ENCODE assay signal across 1 cellular context in the genomic region with DNA sequence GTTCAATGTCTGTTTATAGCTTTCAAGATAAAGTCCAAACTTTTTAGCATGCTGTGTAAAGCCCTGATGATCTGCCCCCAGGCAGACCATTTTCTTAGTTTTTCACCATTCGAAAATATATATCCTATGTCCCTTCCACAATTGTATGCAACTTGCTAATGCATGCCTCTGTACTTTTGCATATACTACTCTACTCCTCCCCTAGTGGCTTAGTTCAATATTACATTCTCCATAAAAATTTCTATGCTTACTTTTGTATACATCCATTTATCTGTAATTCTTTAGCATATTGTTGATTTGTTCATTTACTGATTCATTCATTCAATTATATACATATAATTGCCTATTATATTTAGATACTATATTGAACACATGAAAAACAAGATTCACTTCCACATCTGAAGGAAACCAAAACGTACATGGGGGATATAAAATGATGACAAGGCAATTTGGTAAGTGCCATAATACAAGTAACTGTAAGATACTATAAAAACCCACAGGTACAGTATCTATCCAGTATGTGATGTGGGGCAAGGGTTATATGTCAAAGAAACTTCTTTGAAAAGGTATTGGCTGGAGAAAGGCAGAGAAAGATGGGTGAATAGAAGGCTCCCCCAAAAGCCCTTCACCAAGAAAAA.
TF ChIP-seq lines count a peak whose summit lies in the region.

No MANE protein-coding gene starts in this region.

TF ChIP-seq in GM12878, 131 proteins besides CTCF, POLR2A, EP300 and RAD21 (continued from another document):
- TF ChIP-seq, protein P1, sequence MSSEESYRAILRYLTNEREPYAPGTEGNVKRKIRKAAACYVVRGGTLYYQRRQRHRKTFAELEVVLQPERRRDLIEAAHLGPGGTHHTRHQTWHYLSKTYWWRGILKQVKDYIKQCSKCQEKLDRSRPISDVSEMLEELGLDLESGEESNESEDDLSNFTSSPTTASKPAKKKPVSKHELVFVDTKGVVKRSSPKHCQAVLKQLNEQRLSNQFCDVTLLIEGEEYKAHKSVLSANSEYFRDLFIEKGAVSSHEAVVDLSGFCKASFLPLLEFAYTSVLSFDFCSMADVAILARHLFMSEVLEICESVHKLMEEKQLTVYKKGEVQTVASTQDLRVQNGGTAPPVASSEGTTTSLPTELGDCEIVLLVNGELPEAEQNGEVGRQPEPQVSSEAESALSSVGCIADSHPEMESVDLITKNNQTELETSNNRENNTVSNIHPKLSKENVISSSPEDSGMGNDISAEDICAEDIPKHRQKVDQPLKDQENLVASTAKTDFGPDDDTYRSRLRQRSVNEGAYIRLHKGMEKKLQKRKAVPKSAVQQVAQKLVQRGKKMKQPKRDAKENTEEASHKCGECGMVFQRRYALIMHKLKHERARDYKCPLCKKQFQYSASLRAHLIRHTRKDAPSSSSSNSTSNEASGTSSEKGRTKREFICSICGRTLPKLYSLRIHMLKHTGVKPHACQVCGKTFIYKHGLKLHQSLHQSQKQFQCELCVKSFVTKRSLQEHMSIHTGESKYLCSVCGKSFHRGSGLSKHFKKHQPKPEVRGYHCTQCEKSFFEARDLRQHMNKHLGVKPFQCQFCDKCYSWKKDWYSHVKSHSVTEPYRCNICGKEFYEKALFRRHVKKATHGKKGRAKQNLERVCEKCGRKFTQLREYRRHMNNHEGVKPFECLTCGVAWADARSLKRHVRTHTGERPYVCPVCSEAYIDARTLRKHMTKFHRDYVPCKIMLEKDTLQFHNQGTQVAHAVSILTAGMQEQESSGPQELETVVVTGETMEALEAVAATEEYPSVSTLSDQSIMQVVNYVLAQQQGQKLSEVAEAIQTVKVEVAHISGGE (CRISPR knock-in tag; IDR thresholded peaks at IDR 0.05) = no peak
- no peak for TF ChIP-seq YBX1 (IDR thresholded peaks at IDR 0.05)
- no peak for TF ChIP-seq NFIC (IDR thresholded peaks at IDR 0.05; ENCODE audit: low read depth, low read length)
- no peak for TF ChIP-seq SUPT20H (IDR thresholded peaks at IDR 0.05; ENCODE audit: borderline replicate concordance, control insufficient read depth, low read depth, low read length)
- no peak for TF ChIP-seq HDAC2 (IDR thresholded peaks at IDR 0.05)
- TF ChIP-seq SMAD5 (IDR thresholded peaks at IDR 0.05; ENCODE audit: low read depth) = no peak
- no peak for TF ChIP-seq CHD2 (IDR thresholded peaks at IDR 0.05; ENCODE audit: borderline replicate concordance, low read depth, low read length)
- no peak for TF ChIP-seq NR2C1 (IDR thresholded peaks at IDR 0.05)
- TF ChIP-seq, protein P2, sequence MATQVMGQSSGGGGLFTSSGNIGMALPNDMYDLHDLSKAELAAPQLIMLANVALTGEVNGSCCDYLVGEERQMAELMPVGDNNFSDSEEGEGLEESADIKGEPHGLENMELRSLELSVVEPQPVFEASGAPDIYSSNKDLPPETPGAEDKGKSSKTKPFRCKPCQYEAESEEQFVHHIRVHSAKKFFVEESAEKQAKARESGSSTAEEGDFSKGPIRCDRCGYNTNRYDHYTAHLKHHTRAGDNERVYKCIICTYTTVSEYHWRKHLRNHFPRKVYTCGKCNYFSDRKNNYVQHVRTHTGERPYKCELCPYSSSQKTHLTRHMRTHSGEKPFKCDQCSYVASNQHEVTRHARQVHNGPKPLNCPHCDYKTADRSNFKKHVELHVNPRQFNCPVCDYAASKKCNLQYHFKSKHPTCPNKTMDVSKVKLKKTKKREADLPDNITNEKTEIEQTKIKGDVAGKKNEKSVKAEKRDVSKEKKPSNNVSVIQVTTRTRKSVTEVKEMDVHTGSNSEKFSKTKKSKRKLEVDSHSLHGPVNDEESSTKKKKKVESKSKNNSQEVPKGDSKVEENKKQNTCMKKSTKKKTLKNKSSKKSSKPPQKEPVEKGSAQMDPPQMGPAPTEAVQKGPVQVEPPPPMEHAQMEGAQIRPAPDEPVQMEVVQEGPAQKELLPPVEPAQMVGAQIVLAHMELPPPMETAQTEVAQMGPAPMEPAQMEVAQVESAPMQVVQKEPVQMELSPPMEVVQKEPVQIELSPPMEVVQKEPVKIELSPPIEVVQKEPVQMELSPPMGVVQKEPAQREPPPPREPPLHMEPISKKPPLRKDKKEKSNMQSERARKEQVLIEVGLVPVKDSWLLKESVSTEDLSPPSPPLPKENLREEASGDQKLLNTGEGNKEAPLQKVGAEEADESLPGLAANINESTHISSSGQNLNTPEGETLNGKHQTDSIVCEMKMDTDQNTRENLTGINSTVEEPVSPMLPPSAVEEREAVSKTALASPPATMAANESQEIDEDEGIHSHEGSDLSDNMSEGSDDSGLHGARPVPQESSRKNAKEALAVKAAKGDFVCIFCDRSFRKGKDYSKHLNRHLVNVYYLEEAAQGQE (IDR thresholded peaks at IDR 0.05; ENCODE audit: low read depth, low read length) = no peak
